ENCODE assay signal across 8 cellular contexts in genomic region chr2:69741281-69742169, GRCh38. TPM values are rescaled to one million over a fixed set of nuclear protein-coding genes. Genes with fewer than 3 reads are reported as not detected.
DNase-seq lines count a peak whose midpoint lies in the region; ATAC-seq and TF ChIP-seq lines count a peak whose summit lies in the region.

Gene ANXA4, plus strand, starts transcription at chr2:69742134. Its CDS starts 39,432 bp downstream, at chr2:69781566.

- peak within 1 kb of the TSS; percentile 69 for H3K4me3 ChIP-seq in OCI-LY1 (ENCODE audit: low read depth, low read length, poor library complexity, severe bottlenecking)
- peak within 1 kb of the TSS; percentile 77 to 98 (median 88) for H3K4me3 ChIP-seq in esophagus squamous epithelium

- no peaks in the 10 kb centered on the region for H3K9me2 ChIP-seq in OCI-LY1 (ENCODE audit: low read depth, low read length)

- TF ChIP-seq POLR2A in GM19193 (IDR thresholded peaks at IDR 0.05; ENCODE audit: extremely low read depth, insufficient read depth, insufficient read length) (peak; percentile 85), esophagus squamous epithelium (IDR thresholded peaks at IDR 0.05) (peak in 3 of 4 donors; percentile 69 to 88 (median 73))

- no peaks in the 10 kb centered on the region for H3K79me2 ChIP-seq in OCI-LY1 (ENCODE audit: insufficient read depth, low read length)

- H3K27ac ChIP-seq in C4-2B (peak within 1 kb of the TSS; percentile 97), OCI-LY1 (ENCODE audit: low read depth, low read length, poor library complexity, severe bottlenecking) (no peak within 1 kb of the TSS), esophagus squamous epithelium (peak within 1 kb of the TSS; percentile 96 to 99 (median 98))

- H3K4me3 Mint-ChIP-seq in activated T-cell treated with anti-CD3 and anti-CD28 coated beads, Interleukin-2, amount 50 U/mL, for 24 hours, result peak within 1 kb of the TSS; percentile 82
- peak within 1 kb of the TSS; percentile 87 to 98 (median 92) for H3K4me3 Mint-ChIP-seq in naive thymus-derived CD8-positive, alpha-beta T cell
- H3K4me3 Mint-ChIP-seq in stimulated activated naive CD8-positive, alpha-beta T cell treated with anti-CD3 and anti-CD28 coated beads, Interleukin-15, Interleukin-2, amounts not matched to agents 100 ng/mL and 50 ng/mL, for 24 hours, result peak within 1 kb of the TSS; percentile 94

- peak within 1 kb of the TSS; percentile 59; the same call in 1 of the 2 replicates for H3K9ac ChIP-seq in OCI-LY1 (ENCODE audit: low read length)

- H3K4me2 ChIP-seq in OCI-LY1 (ENCODE audit: low read length), result peak within 1 kb of the TSS; percentile 92

- intact Hi-C loops in esophagus squamous epithelium (cut with DNase I), result loop anchor here (10.0 kb wide), 1 partner anchor 343 kb away; the partner anchor contains the start of gene PCBP1

- no peaks in the 10 kb centered on the region for H3K9me3 ChIP-seq in OCI-LY1 (ENCODE audit: low read length)
- H3K9me3 ChIP-seq in esophagus squamous epithelium, result no peaks in the 10 kb centered on the region

- H4K20me1 ChIP-seq in OCI-LY1 (ENCODE audit: insufficient read depth, low read length), result no peaks in the 10 kb centered on the region

- H2AFZ ChIP-seq in OCI-LY1 (ENCODE audit: low read length), result peak within 1 kb of the TSS; percentile 16; the same call in 1 of the 2 replicates

- H3K4me1 Mint-ChIP-seq in activated T-cell treated with anti-CD3 and anti-CD28 coated beads, Interleukin-2, amount 50 U/mL, for 24 hours (ENCODE audit: low read depth), result peaks cover 14% of the 10 kb centered on the region
- H3K4me1 Mint-ChIP-seq in naive thymus-derived CD8-positive, alpha-beta T cell, result peaks cover 3 to 30% (median 14%) of the 10 kb centered on the region in 4 donors
- peaks cover 15% of the 10 kb centered on the region for H3K4me1 Mint-ChIP-seq in stimulated activated naive CD8-positive, alpha-beta T cell treated with anti-CD3 and anti-CD28 coated beads, Interleukin-15, Interleukin-2, amounts not matched to agents 100 ng/mL and 50 ng/mL, for 24 hours (ENCODE audit: low read depth)

- no peaks in the 10 kb centered on the region for H3K36me3 ChIP-seq in OCI-LY1 (ENCODE audit: insufficient read depth, low read length)
- no peaks in the 10 kb centered on the region for H3K36me3 ChIP-seq in esophagus squamous epithelium

- 0 to 2% methylated on average over 11 to 34 of the region's 67 CpGs for WGBS in esophagus squamous epithelium, 2 donors

- H3F3A ChIP-seq in OCI-LY1 (ENCODE audit: insufficient read depth, low read length), result no peaks in the 10 kb centered on the region

- H3K36me3 Mint-ChIP-seq in activated T-cell treated with anti-CD3 and anti-CD28 coated beads, Interleukin-2, amount 50 U/mL, for 24 hours (ENCODE audit: low read depth), result peaks cover 3% of the 10 kb centered on the region
- no peaks in the 10 kb centered on the region for H3K36me3 Mint-ChIP-seq in naive thymus-derived CD8-positive, alpha-beta T cell
- no peaks in the 10 kb centered on the region for H3K36me3 Mint-ChIP-seq in stimulated activated naive CD8-positive, alpha-beta T cell treated with anti-CD3 and anti-CD28 coated beads, Interleukin-15, Interleukin-2, amounts not matched to agents 100 ng/mL and 50 ng/mL, for 24 hours (ENCODE audit: low read depth)

- H3K9me3 Mint-ChIP-seq in activated T-cell treated with anti-CD3 and anti-CD28 coated beads, Interleukin-2, amount 50 U/mL, for 24 hours, result no peaks in the 10 kb centered on the region
- H3K9me3 Mint-ChIP-seq in naive thymus-derived CD8-positive, alpha-beta T cell, result no peaks in the 10 kb centered on the region
- H3K9me3 Mint-ChIP-seq in stimulated activated naive CD8-positive, alpha-beta T cell treated with anti-CD3 and anti-CD28 coated beads, Interleukin-15, Interleukin-2, amounts not matched to agents 100 ng/mL and 50 ng/mL, for 24 hours, result no peaks in the 10 kb centered on the region

- 0 out of 2 replicates have a peak, but pooled peaks cover 5% of the 10 kb centered on the region for H3K27me3 ChIP-seq in OCI-LY1 (ENCODE audit: insufficient read depth, low read length)
- H3K27me3 ChIP-seq in esophagus squamous epithelium, result no peaks in the 10 kb centered on the region

- H3K27ac Mint-ChIP-seq in activated T-cell treated with anti-CD3 and anti-CD28 coated beads, Interleukin-2, amount 50 U/mL, for 24 hours, result peak within 1 kb of the TSS; percentile 90
- peak within 1 kb of the TSS; percentile 12 to 94 (median 86) for H3K27ac Mint-ChIP-seq in naive thymus-derived CD8-positive, alpha-beta T cell
- peak within 1 kb of the TSS; percentile 93 for H3K27ac Mint-ChIP-seq in stimulated activated naive CD8-positive, alpha-beta T cell treated with anti-CD3 and anti-CD28 coated beads, Interleukin-15, Interleukin-2, amounts not matched to agents 100 ng/mL and 50 ng/mL, for 24 hours

- no peaks in the 10 kb centered on the region for H3K27me3 Mint-ChIP-seq in activated T-cell treated with anti-CD3 and anti-CD28 coated beads, Interleukin-2, amount 50 U/mL, for 24 hours
- H3K27me3 Mint-ChIP-seq in naive thymus-derived CD8-positive, alpha-beta T cell, result peaks cover 0 to 2% (median 0%) of the 10 kb centered on the region in 5 donors
- H3K27me3 Mint-ChIP-seq in stimulated activated naive CD8-positive, alpha-beta T cell treated with anti-CD3 and anti-CD28 coated beads, Interleukin-15, Interleukin-2, amounts not matched to agents 100 ng/mL and 50 ng/mL, for 24 hours, result peaks cover 7% of the 10 kb centered on the region

- peaks cover 19% of the 10 kb centered on the region for H3K4me1 ChIP-seq in OCI-LY1 (ENCODE audit: insufficient read depth, low read length, severe bottlenecking)
- peaks cover 15 to 71% (median 34%) of the 10 kb centered on the region in 3 donors for H3K4me1 ChIP-seq in esophagus squamous epithelium

- POLR2A ChIA-PET in naive thymus-derived CD8-positive, alpha-beta T cell (lab: Charles Lee), result interaction anchor here (0.7 to 1.3 kb wide), 4 partner anchors 17 to 175 kb away, joined by 3 to 5 read pairs (median 3); no protein-coding TSS in a partner anchor

- peak; percentile 83 for DNase-seq in activated T-cell treated with anti-CD3 and anti-CD28 coated beads, Interleukin-2, amount 50 U/mL, for 24 hours
- DNase-seq in esophagus squamous epithelium (lab: John Stamatoyannopoulos, UW), result peak; percentile 9
- DNase-seq in naive thymus-derived CD8-positive, alpha-beta T cell, result peak; percentile 10 to 74 (median 44)

- 0 out of 2 replicates have a peak, but pooled peaks have one; percentile 12 for TF ChIP-seq CTCF in C4-2B (conservative IDR thresholded peaks at IDR 0.05)
- TF ChIP-seq CTCF in OCI-LY1 (IDR thresholded peaks at IDR 0.05; ENCODE audit: low read length), result no peak
- TF ChIP-seq CTCF in esophagus squamous epithelium (IDR thresholded peaks at IDR 0.05), result peak in 4 of 6 experiments; percentile 3 to 27 (median 10)

- peak; percentile 74 for ATAC-seq in HG03378 (IDR thresholded peaks at IDR 0.05; ENCODE audit: unreplicated experiment)
- ATAC-seq in naive thymus-derived CD8-positive, alpha-beta T cell, result peak; percentile 83 to 85

RNA-seq across cellular contexts. Expression of gene ANXA4, which starts in this region (rescaled TPM):
- total RNA-seq in esophagus squamous epithelium, result 10 to 100 TPM; 24.8 to 66.4 (median 43.6) TPM
- total RNA-seq in naive thymus-derived CD8-positive, alpha-beta T cell, result 10 to 100 TPM in 1 of 2 experiments, 1 to 10 TPM in 1; 8.0 to 10.0 TPM
- 10 to 100 TPM in 1 of 3 donors, 1 to 10 TPM in 2; 2.9 to 15.8 (median 3.8) TPM for polyA plus RNA-seq in naive thymus-derived CD8-positive, alpha-beta T cell

Comparison
In these comparisons a context has a peak if more than half of its experiments do, and no peak if none do; other contexts are left out.
1. DNase-seq: peak in every context shown above with its lines; median percentile 83 in activated T-cell treated with anti-CD3 and anti-CD28 coated beads, Interleukin-2, amount 50 U/mL, for 24 hours; 44 in naive thymus-derived CD8-positive, alpha-beta T cell; 9 in esophagus squamous epithelium.